In genomic region chr6:86978251-86978650, GRCh38 we compare ENCODE assay signal across 34 cellular contexts.
"Had no signal": no experiment of that assay in that cellular context is flagged by ENCODE, and none has a peak within 500 bp of the region (broad histone marks: within the 10 kb centered on the region; RNA-seq: fewer than 3 reads in every experiment).

No MANE protein-coding gene starts in this region.

- H3K4me2 ChIP-seq: KMS-11 had no signal

- DNase-seq: Karpas-422, Kasumi-1, MG63, MM.1S, MV-4-11, NCI-H1048, NCI-H1092, NCI-H1092 treated with DMSO at 0.1 percent for 48 hours, NCI-H1105, NCI-H1105 treated with DMSO at 0.1 percent for 48 hours, NCI-H1417, NCI-H1417 treated with DMSO at 0.1 percent for 48 hours, NCI-H1436, NCI-H1436 treated with DMSO at 0.1 percent for 48 hours, NCI-H146, NCI-H1694, NCI-H187, NCI-H187 treated with DMSO at 0.1 percent for 48 hours, NCI-H1930, NCI-H2029, NCI-H2029 treated with DMSO at 0.1 percent for 48 hours, NCI-H2081, NCI-H2081 treated with DMSO at 0.1 percent for 48 hours, NCI-H2107, NCI-H2171, NCI-H2171 treated with DMSO at 0.1 percent for 48 hours, NCI-H2227 treated with DMSO at 0.1 percent for 48 hours, NCI-H226, NCI-H345, NCI-H446, NCI-H446 treated with DMSO at 0.1 percent for 48 hours, NCI-H510A, NCI-H510A treated with DMSO at 0.1 percent for 48 hours had no signal

- H3K27ac ChIP-seq: KMS-11 had no signal

- H3K9me3 ChIP-seq: MG63 had no signal

- H3K36me3 ChIP-seq: MG63 had no signal

- H3K9ac ChIP-seq: KMS-11 had no signal

- H3K4me3 ChIP-seq: MG63 had no signal
